Comparison of ENCODE assay signal across 8 cellular contexts in the genomic region with DNA sequence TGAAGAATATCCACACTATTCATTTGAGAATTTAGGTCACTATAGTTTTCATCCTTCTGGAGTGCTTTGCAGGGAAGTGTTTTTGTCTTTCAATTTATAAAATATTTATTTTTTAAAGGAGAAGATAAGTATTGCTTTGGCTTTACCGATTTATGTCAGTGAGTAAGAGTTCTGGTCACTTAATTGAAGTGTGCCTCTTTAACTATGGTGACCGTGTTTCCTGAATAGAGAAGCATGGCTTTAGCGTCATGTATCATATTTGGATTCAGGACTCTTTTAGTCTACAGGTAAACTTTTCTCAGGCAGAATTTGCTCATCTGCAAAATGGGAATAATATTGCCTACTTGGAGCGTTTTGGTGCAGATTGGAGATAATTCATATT. TPM values are rescaled to one million over a fixed set of nuclear protein-coding genes. Genes with fewer than 3 reads are reported as not detected.
DNase-seq lines count a peak whose midpoint lies in the region; ATAC-seq, FAIRE-seq and TF ChIP-seq lines count a peak whose summit lies in the region.

No MANE protein-coding gene starts in this region.

- H3K9ac ChIP-seq in HUES6 (ENCODE audit: low read length) = peak overlapping the region; percentile 89

- H3K27ac Mint-ChIP-seq in Caco-2 (ENCODE audit: unreplicated experiment) = peak overlapping the region; percentile 98
- H3K27ac Mint-ChIP-seq in naive B cell = peak overlapping the region; percentile 94 to 100 (median 98)

- no peaks in the 10 kb centered on the region for H3K9me3 ChIP-seq in Caco-2
- no peaks in the 10 kb centered on the region for H3K9me3 ChIP-seq in HUES6 (ENCODE audit: control insufficient read depth, insufficient read depth, low read depth, low read length)

- no peak for ATAC-seq in naive B cell (ENCODE audit: low read depth in 2 of 2)
- ATAC-seq in GM21381 (IDR thresholded peaks at IDR 0.05; ENCODE audit: unreplicated experiment) = no peak
- ATAC-seq in HG02884 (IDR thresholded peaks at IDR 0.05; ENCODE audit: unreplicated experiment) = no peak

- CTCF ChIA-PET in Caco-2 (lab: Charles Lee) = no interaction called here

- no peak for DNase-seq in Caco-2
- DNase-seq in bronchial epithelial cell (ENCODE audit: low read depth) = peak; percentile 14
- no peak for DNase-seq in naive B cell
- no peak for DNase-seq in RPMI8226
- no peak for DNase-seq in activated CD4-positive, alpha-beta T cell treated with anti-CD3 and anti-CD28 coated beads for 48 hours

- H3K36me3 ChIP-seq in Caco-2 (ENCODE audit: control insufficient read depth, insufficient read depth, low read length) (peaks cover 3% of the 10 kb centered on the region), HUES6 (ENCODE audit: control insufficient read depth, insufficient read depth, low read length) (peaks cover 30% of the 10 kb centered on the region), bronchial epithelial cell (ENCODE audit: control insufficient read depth, insufficient read depth, low read length) (peaks cover 6% of the 10 kb centered on the region)

- H3K27me3 Mint-ChIP-seq in Caco-2 (ENCODE audit: insufficient read depth, unreplicated experiment) (peaks cover 3% of the 10 kb centered on the region), naive B cell (peaks cover 8 to 21% (median 11%) of the 10 kb centered on the region in 3 donors)

- BruUV-seq in Caco-2 (replicated peaks; lab: Mats Ljungman, UMichigan) = no TSS peak

- H3K4me1 ChIP-seq in Caco-2 (no peaks in the 10 kb centered on the region), HUES6 (ENCODE audit: control insufficient read depth, insufficient read depth, low read length) (peaks cover 4% of the 10 kb centered on the region; the same call in 1 of the 2 replicates)

- POLR2A ChIA-PET in Caco-2 (lab: Charles Lee) = no interaction called here

- H3K4me3 ChIP-seq in Caco-2 (ENCODE audit: low read depth, low read length) = peak overlapping the region; percentile 54
- peak overlapping the region; percentile 87 for H3K4me3 ChIP-seq in HUES6 (ENCODE audit: low read depth, low read length)
- peak overlapping the region; percentile 90 for H3K4me3 ChIP-seq in bronchial epithelial cell (ENCODE audit: low read depth, low read length)

- H3K27ac ChIP-seq in HUES6 (ENCODE audit: low read depth, low read length) = no peak overlapping the region

- no peaks in the 10 kb centered on the region for H3K27me3 ChIP-seq in Caco-2 (replicated peaks; ENCODE audit: control insufficient read depth, insufficient read depth, low read length)
- H3K27me3 ChIP-seq in HUES6 (ENCODE audit: control insufficient read depth, insufficient read depth, low read length) = 0 out of 2 replicates have a peak, but pooled peaks cover 2% of the 10 kb centered on the region
- no peaks in the 10 kb centered on the region for H3K27me3 ChIP-seq in bronchial epithelial cell (ENCODE audit: control insufficient read depth, insufficient read depth, low read length)

- H3K9me3 Mint-ChIP-seq in Caco-2 (ENCODE audit: unreplicated experiment) (no peaks in the 10 kb centered on the region), naive B cell (no peaks in the 10 kb centered on the region)

- FAIRE-seq in bronchial epithelial cell (lab: Jason Lieb, UNC) = no peak

- peaks cover 8% of the 10 kb centered on the region for H3K4me1 Mint-ChIP-seq in Caco-2 (ENCODE audit: low read depth, unreplicated experiment)
- H3K4me1 Mint-ChIP-seq in naive B cell = peaks cover 20 to 24% (median 23%) of the 10 kb centered on the region in 3 donors

- TF ChIP-seq CTCF in Caco-2 (IDR thresholded peaks at IDR 0.05; ENCODE audit: insufficient read depth in 1 of 2, low read depth in 1 of 2, low read length in 1 of 2, severe bottlenecking in 1 of 2, unreplicated experiment in 1 of 2) = no peak
- no peak for TF ChIP-seq CTCF in bronchial epithelial cell (IDR thresholded peaks at IDR 0.05; ENCODE audit: insufficient read depth, low read length, severe bottlenecking)

- intact Hi-C loops in Caco-2 (cut with micrococcal nuclease; ENCODE audit: unreplicated experiment) = no loop called here

- peak overlapping the region; percentile 93 for H3K4me3 Mint-ChIP-seq in Caco-2 (ENCODE audit: unreplicated experiment)
- H3K4me3 Mint-ChIP-seq in naive B cell = peak overlapping the region; percentile 86 to 100 (median 96)

- H3K36me3 Mint-ChIP-seq in Caco-2 (ENCODE audit: insufficient read depth, unreplicated experiment) (peaks cover 49% of the 10 kb centered on the region), naive B cell (no peaks in the 10 kb centered on the region)

RNA-seq across cellular contexts. Expression of gene BDP1, which starts 0.9 kb away (rescaled TPM):
- total RNA-seq in Caco-2 (2022) (27.5 and 30.5 TPM in 2 replicates), bronchial epithelial cell (17.1 and 19.5 TPM in 2 replicates)
- polyA plus RNA-seq in naive B cell (ENCODE audit: low read depth in 6 of 6) = 10 to 100 TPM in 4 of 6 donors, 1 to 10 TPM in 2; 3.1 to 30.7 (median 10.7) TPM
